8 cellular contexts compared by ENCODE assay signal in genomic region chr3:37492977-37493471, GRCh38. TPM values are rescaled to one million over a fixed set of nuclear protein-coding genes. Genes with fewer than 3 reads are reported as not detected.
DNase-seq lines count a peak whose midpoint lies in the region; ATAC-seq and TF ChIP-seq lines count a peak whose summit lies in the region.

No MANE protein-coding gene starts in this region.

- DNase-seq in M059J (ENCODE audit: low read depth) (peak; percentile 34), ascending aorta (ENCODE audit: low spot score in 2 of 2) (peak in 1 of 2 donors; percentile 79), medulla oblongata (ENCODE audit: extremely low spot score) (peak; percentile 24)
- no peak for DNase-seq in activated CD8-positive, alpha-beta memory T cell treated with anti-CD3 and anti-CD28 coated beads, Interleukin-2, amount 50 U/mL, for 4 hours
- DNase-seq in stimulated activated naive CD4-positive, alpha-beta T cell (lab: John Stamatoyannopoulos, UW): no peak

- peak overlapping the region; percentile 71 to 98 (median 92) for H3K4me2 ChIP-seq in BLaER1 treated with 17β-estradiol and CSF1 and Interleukin-3, amounts not matched to agents 10 nM and 100 nM

- H3K36me3 ChIP-seq in BLaER1 treated with 17β-estradiol and CSF1 and Interleukin-3, amounts not matched to agents 10 nM and 100 nM: no peaks in the 10 kb centered on the region
- peaks cover 3 to 12% of the 10 kb centered on the region in 2 donors for H3K36me3 ChIP-seq in ascending aorta

- no peaks in the 10 kb centered on the region for H3K27me3 ChIP-seq in BLaER1 treated with 17β-estradiol and CSF1 and Interleukin-3, amounts not matched to agents 10 nM and 100 nM
- H3K27me3 ChIP-seq in ascending aorta: no peaks in the 10 kb centered on the region

- H3K4me3 ChIP-seq in BLaER1 treated with 17β-estradiol and CSF1 and Interleukin-3, amounts not matched to agents 10 nM and 100 nM: peak overlapping the region in 6 of 10 experiments; percentile 4 to 49 (median 30); a peak in 8 of 20 replicates
- H3K4me3 ChIP-seq in ascending aorta: no peak overlapping the region

- TF ChIP-seq CTCF in ascending aorta (IDR thresholded peaks at IDR 0.05): no peak

- H3K9ac ChIP-seq in BLaER1 treated with 17β-estradiol and CSF1 and Interleukin-3, amounts not matched to agents 10 nM and 100 nM: peak overlapping the region; percentile 65 to 78 (median 72); a peak in 21 of 22 replicates

- ATAC-seq in HG03457 (IDR thresholded peaks at IDR 0.05; ENCODE audit: unreplicated experiment): no peak
- no peak for ATAC-seq in activated CD4-positive, CD25-positive, alpha-beta regulatory T cell treated with anti-CD3 and anti-CD28 coated beads, Interleukin-2, amount 50 U/mL, for 24 hours

- intact Hi-C loops in ascending aorta (cut with DNase I): loop anchor here (1.0 to 5.0 kb wide), 3 partner anchors 18 to 37 kb away; no protein-coding TSS in a partner anchor

- peak overlapping the region; percentile 68 to 91 (median 88) for H3K27ac ChIP-seq in BLaER1 treated with 17β-estradiol and CSF1 and Interleukin-3, amounts not matched to agents 10 nM and 100 nM
- H3K27ac ChIP-seq in ascending aorta: peak overlapping the region; percentile 85 to 90

- H3K4me1 ChIP-seq in BLaER1 treated with 17β-estradiol and CSF1 and Interleukin-3, amounts not matched to agents 10 nM and 100 nM: peaks cover 56 to 99% (median 86%) of the 10 kb centered on the region in 10 experiments
- peaks cover 7 to 48% of the 10 kb centered on the region in 2 donors for H3K4me1 ChIP-seq in ascending aorta

- H4K20me1 ChIP-seq in BLaER1 treated with 17β-estradiol and CSF1 and Interleukin-3, amounts not matched to agents 10 nM and 100 nM: no peaks in the 10 kb centered on the region

- peaks cover 10 to 26% (median 17%) of the 10 kb centered on the region in 11 experiments; a peak in 19 of 22 replicates for H3K9me3 ChIP-seq in BLaER1 treated with 17β-estradiol and CSF1 and Interleukin-3, amounts not matched to agents 10 nM and 100 nM (replicated peaks in 1 of 11)
- H3K9me3 ChIP-seq in ascending aorta: no peaks in the 10 kb centered on the region

RNA-seq across cellular contexts. Expression of gene ITGA9, which starts 41.1 kb away (rescaled TPM):
- total RNA-seq in M059J (2014; rRNA removed; shearing (Covaris generic)): 0.15 TPM in 1 of 2 replicates, not detected in the other
- 56.5 TPM for total RNA-seq in ascending aorta

Comparison
In these comparisons a context has a peak if more than half of its experiments do, and no peak if none do; other contexts are left out.
1. H3K4me3 ChIP-seq: peak in BLaER1 treated with 17β-estradiol and CSF1 and Interleukin-3, amounts not matched to agents 10 nM and 100 nM (6 of 10); none in ascending aorta (0 of 2).
2. DNase-seq: peak in M059J (single experiment) and medulla oblongata (single experiment); none in activated CD8-positive, alpha-beta memory T cell treated with anti-CD3 and anti-CD28 coated beads, Interleukin-2, amount 50 U/mL, for 4 hours (single experiment) and stimulated activated naive CD4-positive, alpha-beta T cell (0 of 6).
3. RNA of gene ITGA9, which starts 41.1 kb away (total RNA-seq): 56.5 TPM in ascending aorta (single experiment); 0.15 TPM in M059J; every median in the first group is over 10 times any median in the second.